Comparison of ENCODE assay signal across 17 cellular contexts in genomic region chr2:228367356-228367755, GRCh38.
DNase-seq lines count a peak whose midpoint lies in the region; TF ChIP-seq lines count a peak whose summit lies in the region.
"Had no signal": no experiment of that assay in that cellular context is flagged by ENCODE, and none has a peak within 500 bp of the region (broad histone marks: within the 10 kb centered on the region; RNA-seq: fewer than 3 reads in every experiment).

No MANE protein-coding gene starts in this region.

- H3K9me3 ChIP-seq in CD8-positive, alpha-beta memory T cell (ENCODE audit: low read length): no peaks in the 10 kb centered on the region
- H3K9me3 ChIP-seq: SK-N-SH had no signal

- in situ Hi-C loops in G401 (cut with HindIII; ENCODE audit: low sequenced_read_pairs): no loop called here

- no peak for TF ChIP-seq CTCF in GM20000 (IDR thresholded peaks at IDR 0.05; ENCODE audit: extremely low read depth, missing control alignments)

- peaks cover 0 to 19% (median 7%) of the 10 kb centered on the region in 5 donors for H3K9me3 Mint-ChIP-seq in CD8-positive, alpha-beta memory T cell

- H3K4me3 ChIP-seq in CD8-positive, alpha-beta memory T cell (ENCODE audit: low read length): no peak overlapping the region

- POLR2A ChIA-PET in CD8-positive, alpha-beta memory T cell (lab: Charles Lee): no interaction called here

- no peak overlapping the region for H3K4me3 Mint-ChIP-seq in CD8-positive, alpha-beta memory T cell
- H3K4me3 Mint-ChIP-seq: B cell; T-helper 2 cell treated with Interferon-gamma antibody and Interleukin-4, amounts not matched to agents 5 μg/mL and 100 μg/mL, for 36 hours had no signal

- H3K27me3 ChIP-seq in CD8-positive, alpha-beta memory T cell (ENCODE audit: insufficient read depth, low read length, poor library complexity, severe bottlenecking): no peaks in the 10 kb centered on the region

- DNase-seq in DMS53 (lab: John Stamatoyannopoulos, UW): peak; percentile 18
- DNase-seq in DMS53 treated with DMSO at 0.1 percent for 48 hours (lab: John Stamatoyannopoulos, UW; ENCODE audit: unreplicated experiment): no peak
- peak; percentile 66 for DNase-seq in G401 (ENCODE audit: low spot score)
- peak; percentile 47 for DNase-seq in NCI-H2171 (lab: John Stamatoyannopoulos, UW)
- peak; percentile 96 for DNase-seq in RPMI8226
- no peak for DNase-seq in NAMALWA (ENCODE audit: low spot score)
- no peak for DNase-seq in CD8-positive, alpha-beta memory T cell
- DNase-seq in GM20000 (ENCODE audit: low spot score): no peak
- DNase-seq: DND-41, KG1, MV-4-11, NCI-H146, SHP77 treated with DMSO at 0.1 percent for 48 hours, SK-N-SH had no signal

- no peaks in the 10 kb centered on the region for H3K27me3 Mint-ChIP-seq in CD8-positive, alpha-beta memory T cell
- H3K27me3 Mint-ChIP-seq: B cell had no signal

- H3K27ac ChIP-seq in CD8-positive, alpha-beta memory T cell (ENCODE audit: low read depth, low read length): no peak overlapping the region
- H3K27ac ChIP-seq: 22Rv1 had no signal

- H3K27ac Mint-ChIP-seq in CD8-positive, alpha-beta memory T cell: no peak overlapping the region
- H3K27ac Mint-ChIP-seq: B cell; T-helper 2 cell treated with Interferon-gamma antibody and Interleukin-4, amounts not matched to agents 5 μg/mL and 100 μg/mL, for 36 hours had no signal

- H3K36me3 Mint-ChIP-seq in CD8-positive, alpha-beta memory T cell: no peaks in the 10 kb centered on the region

- H3K4me1 ChIP-seq in CD8-positive, alpha-beta memory T cell (ENCODE audit: insufficient read depth, low read length): no peaks in the 10 kb centered on the region

- CTCF ChIA-PET in CD8-positive, alpha-beta memory T cell (lab: Charles Lee): no interaction called here

- no peaks in the 10 kb centered on the region for H3K4me1 Mint-ChIP-seq in CD8-positive, alpha-beta memory T cell
- H3K4me1 Mint-ChIP-seq: B cell had no signal

- no peaks in the 10 kb centered on the region for H3K36me3 ChIP-seq in CD8-positive, alpha-beta memory T cell (ENCODE audit: insufficient read depth, low read length)

Comparison
In these comparisons a context has a peak if more than half of its experiments do, and no peak if none do; other contexts are left out.
1. DNase-seq: peak in DMS53 (single experiment), G401 (single experiment), NCI-H2171 (single experiment) and RPMI8226 (single experiment); none in DMS53 treated with DMSO at 0.1 percent for 48 hours (single experiment), NAMALWA (single experiment), CD8-positive, alpha-beta memory T cell (0 of 5) and GM20000 (single experiment).